In genomic region chr12:15574353-15574752, GRCh38 we compare ENCODE assay signal across 1 cellular context.
TF ChIP-seq lines count a peak whose summit lies in the region.

No MANE protein-coding gene starts in this region.

TF ChIP-seq in GM12878, 131 proteins besides CTCF, POLR2A, EP300 and RAD21 (continued from another document):
- TF ChIP-seq, protein P1, sequence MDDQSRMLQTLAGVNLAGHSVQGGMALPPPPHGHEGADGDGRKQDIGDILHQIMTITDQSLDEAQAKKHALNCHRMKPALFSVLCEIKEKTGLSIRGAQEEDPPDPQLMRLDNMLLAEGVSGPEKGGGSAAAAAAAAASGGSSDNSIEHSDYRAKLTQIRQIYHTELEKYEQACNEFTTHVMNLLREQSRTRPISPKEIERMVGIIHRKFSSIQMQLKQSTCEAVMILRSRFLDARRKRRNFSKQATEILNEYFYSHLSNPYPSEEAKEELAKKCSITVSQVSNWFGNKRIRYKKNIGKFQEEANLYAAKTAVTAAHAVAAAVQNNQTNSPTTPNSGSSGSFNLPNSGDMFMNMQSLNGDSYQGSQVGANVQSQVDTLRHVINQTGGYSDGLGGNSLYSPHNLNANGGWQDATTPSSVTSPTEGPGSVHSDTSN (IDR thresholded peaks at IDR 0.05; ENCODE audit: insufficient replicate concordance, low read depth, low read length), result no peak
TF ChIP-seq in GM12878: peak in this region for 1.
